Comparison of ENCODE assay signal across 8 cellular contexts in genomic region chr11:71698961-71699360, GRCh38.
A peak's percentile ranks its signal among the peaks of the same experiment; 100 is the strongest.
DNase-seq lines count a peak whose midpoint lies in the region; ATAC-seq and TF ChIP-seq lines count a peak whose summit lies in the region.
"Not testable (repeated sequence)": the region's sequence is repeated elsewhere in the genome, so short reads cannot be mapped to it uniquely, and the experiment has no call there.

No MANE protein-coding gene starts in this region.

- TF ChIP-seq CTCF in GM20000 (IDR thresholded peaks at IDR 0.05; ENCODE audit: extremely low read depth, missing control alignments) (peak; percentile 17), Panc1 (IDR thresholded peaks at IDR 0.05) (peak; percentile 51), adrenal gland (IDR thresholded peaks at IDR 0.05) (peak in 5 of 6 experiments; percentile 22 to 55 (median 32)), epithelial cell of proximal tubule (conservative IDR thresholded peaks at IDR 0.05; ENCODE audit: low read depth, low read length) (peak; percentile 47)

- not testable (repeated sequence) for H3K27ac ChIP-seq in Panc1 (ENCODE audit: low read length); adrenal gland

- H3K9me3 ChIP-seq in Panc1 (ENCODE audit: control insufficient read depth, insufficient read depth, low read depth, low read length); adrenal gland (replicated peaks in 1 of 3): not testable (repeated sequence)

- CTCF ChIA-PET in Panc1 (lab: Charles Lee) = not testable (repeated sequence)

- intact Hi-C loops in Panc1 (cut with micrococcal nuclease; ENCODE audit: unreplicated experiment); adrenal gland (cut with DNase I): not testable (repeated sequence)

- 41 to 61% (median 47%) methylated on average over 2 of the region's 2 CpGs for WGBS in adrenal gland, 4 donors

- not testable (repeated sequence) for H3K27me3 ChIP-seq in Panc1 (ENCODE audit: control insufficient read depth, insufficient read depth, low read length); adrenal gland

- H3K4me3 ChIP-seq in Panc1 (ENCODE audit: low read depth in 2 of 2, low read length in 2 of 2); adrenal gland; epithelial cell of proximal tubule (ENCODE audit: low read depth, low read length): not testable (repeated sequence)

- H3K4me1 ChIP-seq in Panc1 (ENCODE audit: control insufficient read depth, insufficient read depth, low read length); adrenal gland (replicated peaks in 1 of 2): not testable (repeated sequence)

- not testable (repeated sequence) for BruUV-seq in Panc1 (replicated peaks; lab: Mats Ljungman, UMichigan)

- POLR2A ChIA-PET in Panc1 (lab: Charles Lee) = not testable (repeated sequence)

- DNase-seq in DMS53 (lab: John Stamatoyannopoulos, UW) = peak; percentile 69
- DNase-seq in GM20000 (ENCODE audit: low spot score) = peak; percentile 11
- DNase-seq in M059J (ENCODE audit: low read depth) = peak; percentile 5
- DNase-seq in Panc1 (ENCODE audit: low read depth, low spot score); epithelial cell of proximal tubule (ENCODE audit: low read depth): not testable (repeated sequence)
- DNase-seq in adrenal gland = peak in 4 of 7 donors; percentile 22 to 54 (median 38)
- peak; percentile 21 for DNase-seq in iPS-NIHi7 (ENCODE audit: extremely low spot score)
- DNase-seq in stimulated activated CD4-positive, alpha-beta T cell treated with anti-CD3 and anti-CD28 coated beads, Interleukin-15, amount 100 ng/mL, for 24 hours = peak; percentile 11

- in situ Hi-C loops in Panc1 (cut with HindIII; ENCODE audit: low pct_unique_long_range_greater_than_20kb, low sequenced_read_pairs) = not testable (repeated sequence)

- not testable (repeated sequence) for TF ChIP-seq POLR2A in adrenal gland (IDR thresholded peaks at IDR 0.05)

- not testable (repeated sequence) for ATAC-seq in Panc1

- H3K36me3 ChIP-seq in Panc1 (ENCODE audit: control insufficient read depth, insufficient read depth, low read length); adrenal gland (replicated peaks in 1 of 2): not testable (repeated sequence)
